In genomic region chr10:129199826-129200225, GRCh38 we compare ENCODE assay signal across 25 cellular contexts.
"Had no signal": no experiment of that assay in that cellular context is flagged by ENCODE, and none has a peak within 500 bp of the region (broad histone marks: within the 10 kb centered on the region; RNA-seq: fewer than 3 reads in every experiment).

No MANE protein-coding gene starts in this region.

- H3K9me3 ChIP-seq: ovary, psoas muscle, right lobe of liver, sigmoid colon, suprapubic skin, testis, tibial artery, transverse colon, upper lobe of right lung, uterus had no signal

- H3K27me3 ChIP-seq: neural progenitor cell, ovary, right lobe of liver, sigmoid colon, suprapubic skin, testis, tibial artery, transverse colon, upper lobe of right lung, uterus had no signal

- H3K79me2 ChIP-seq: parathyroid adenoma had no signal

- ATAC-seq: naive thymus-derived CD4-positive, alpha-beta T cell; natural killer cell; psoas muscle; right cardiac atrium; right lobe of liver; stimulated activated memory B cell treated with anti-CD40 and anti-IgM and Interleukin-4, amounts not matched to agents 10 μg/mL and 1 μg/mL and 100 μg/mL, for 72 hours; stimulated activated naive CD8-positive, alpha-beta T cell treated with anti-CD3 and anti-CD28 coated beads, Interleukin-15, amount 100 ng/mL, for 72 hours; stimulated activated naive CD8-positive, alpha-beta T cell treated with anti-CD3 and anti-CD28 coated beads, Interleukin-15, Interleukin-2, amounts not matched to agents 100 U/mL and 50 U/mL, for 24 hours; upper lobe of right lung had no signal

- H2AFZ ChIP-seq: neural progenitor cell, parathyroid adenoma had no signal

- H3K27ac ChIP-seq: neural progenitor cell, ovary, parathyroid adenoma, psoas muscle, right lobe of liver, sigmoid colon, suprapubic skin, testis, tibial artery, transverse colon, upper lobe of right lung, uterus had no signal

- H3K4me3 ChIP-seq: neural progenitor cell, ovary, psoas muscle, right lobe of liver, sigmoid colon, suprapubic skin, testis, tibial artery, transverse colon, upper lobe of right lung, uterus had no signal

- H3K9ac ChIP-seq: neural progenitor cell, parathyroid adenoma had no signal

- DNase-seq: naive thymus-derived CD4-positive, alpha-beta T cell; natural killer cell; ovary; psoas muscle; right cardiac atrium; right lobe of liver; sigmoid colon; small intestine; stimulated activated CD4-positive, alpha-beta T cell treated with anti-CD3 and anti-CD28 coated beads, Interleukin-15, amount 100 ng/mL, for 24 hours; stimulated activated CD4-positive, alpha-beta T cell treated with anti-CD3 and anti-CD28 coated beads, Interleukin-2, amount 100 ng/mL, for 24 hours; stimulated activated CD4-positive, alpha-beta T cell treated with anti-CD3 and anti-CD28 coated beads, Interleukin-2, amount 100 ng/mL, for 48 hours; stimulated activated CD4-positive, alpha-beta T cell treated with anti-CD3 and anti-CD28 coated beads, Interleukin-4, amount 100 ng/mL, for 24 hours; stimulated activated naive CD4-positive, alpha-beta T cell; stimulated activated naive CD8-positive, alpha-beta T cell treated with anti-CD3 and anti-CD28 coated beads, Interleukin-15, amount 100 ng/mL, for 72 hours; stimulated activated naive CD8-positive, alpha-beta T cell treated with anti-CD3 and anti-CD28 coated beads, Interleukin-15, Interleukin-2, amounts not matched to agents 100 U/mL and 50 U/mL, for 24 hours; substantia nigra; testis; tibial artery; transverse colon; upper lobe of right lung; uterus had no signal

- H3K4me1 ChIP-seq: neural progenitor cell, parathyroid adenoma, psoas muscle, right lobe of liver, sigmoid colon, suprapubic skin, testis, tibial artery, transverse colon, upper lobe of right lung, uterus had no signal

- H3K36me3 ChIP-seq: neural progenitor cell, ovary, right lobe of liver, sigmoid colon, suprapubic skin, tibial artery, transverse colon, upper lobe of right lung, uterus had no signal

- FAIRE-seq: small intestine had no signal

- H3K4me2 ChIP-seq: neural progenitor cell had no signal
